ENCODE assay signal across 1 cellular context in the genomic region with DNA sequence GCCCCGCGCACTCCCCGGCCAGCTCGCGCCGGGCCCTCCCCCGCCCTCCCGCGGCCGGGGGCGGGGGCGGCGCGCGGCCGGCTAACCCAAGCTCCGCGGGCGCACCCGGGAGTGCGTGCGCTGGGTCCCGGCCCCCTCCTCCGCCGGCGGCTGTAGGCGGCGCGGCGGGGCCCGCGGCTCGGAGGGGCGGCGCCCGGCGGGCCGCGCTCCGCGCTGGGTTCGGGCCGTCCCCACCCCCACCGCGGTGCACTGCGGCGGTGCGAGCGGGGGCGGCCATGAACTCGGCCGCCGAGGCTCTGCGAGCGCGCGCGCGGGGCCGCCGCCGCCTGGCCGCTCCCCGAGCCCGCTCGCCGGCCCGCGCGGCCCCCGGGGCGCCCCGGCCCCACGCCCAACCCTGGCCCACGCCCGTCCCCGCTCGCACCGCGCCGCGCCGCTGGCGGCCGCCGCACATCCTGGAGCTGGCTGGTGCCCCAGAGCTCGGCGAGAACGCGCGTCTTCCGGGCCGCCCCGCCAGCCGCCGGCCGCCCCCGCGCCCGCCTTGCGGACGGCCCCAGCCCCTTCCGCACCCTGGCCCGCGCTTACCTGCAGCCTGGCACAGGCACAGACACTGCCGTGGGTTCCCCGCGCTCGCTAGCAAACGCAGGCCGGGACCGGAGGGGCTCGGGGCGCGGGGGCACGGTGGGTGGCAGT.
TF ChIP-seq lines count a peak whose summit lies in the region.

A gene with protein sequence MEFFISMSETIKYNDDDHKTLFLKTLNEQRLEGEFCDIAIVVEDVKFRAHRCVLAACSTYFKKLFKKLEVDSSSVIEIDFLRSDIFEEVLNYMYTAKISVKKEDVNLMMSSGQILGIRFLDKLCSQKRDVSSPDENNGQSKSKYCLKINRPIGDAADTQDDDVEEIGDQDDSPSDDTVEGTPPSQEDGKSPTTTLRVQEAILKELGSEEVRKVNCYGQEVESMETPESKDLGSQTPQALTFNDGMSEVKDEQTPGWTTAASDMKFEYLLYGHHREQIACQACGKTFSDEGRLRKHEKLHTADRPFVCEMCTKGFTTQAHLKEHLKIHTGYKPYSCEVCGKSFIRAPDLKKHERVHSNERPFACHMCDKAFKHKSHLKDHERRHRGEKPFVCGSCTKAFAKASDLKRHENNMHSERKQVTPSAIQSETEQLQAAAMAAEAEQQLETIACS (minus strand): TSS at position 496 of the 690 bp plus-strand sequence. CDS start 2,480 bp downstream, outside the sequence.

TF ChIP-seq in H1, 55 proteins besides CTCF, POLR2A, EP300 and RAD21:
- TF ChIP-seq EGR1 (IDR thresholded peaks at IDR 0.05; ENCODE audit: borderline replicate concordance, low read depth, low read length) = peak; percentile 52; the same call in 1 of the 2 replicates
- TF ChIP-seq, protein P1, sequence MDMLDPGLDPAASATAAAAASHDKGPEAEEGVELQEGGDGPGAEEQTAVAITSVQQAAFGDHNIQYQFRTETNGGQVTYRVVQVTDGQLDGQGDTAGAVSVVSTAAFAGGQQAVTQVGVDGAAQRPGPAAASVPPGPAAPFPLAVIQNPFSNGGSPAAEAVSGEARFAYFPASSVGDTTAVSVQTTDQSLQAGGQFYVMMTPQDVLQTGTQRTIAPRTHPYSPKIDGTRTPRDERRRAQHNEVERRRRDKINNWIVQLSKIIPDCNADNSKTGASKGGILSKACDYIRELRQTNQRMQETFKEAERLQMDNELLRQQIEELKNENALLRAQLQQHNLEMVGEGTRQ (IDR thresholded peaks at IDR 0.05; ENCODE audit: low read length) = no peak
- TF ChIP-seq PHF8 (conservative IDR thresholded peaks at IDR 0.05; ENCODE audit: low read depth, low read length) = peak; percentile 28
- no peak for TF ChIP-seq TAF7 (optimal IDR thresholded peaks at IDR 0.05; ENCODE audit: borderline replicate concordance, low read depth, low read length)
- TF ChIP-seq SIRT6 (IDR thresholded peaks at IDR 0.05; ENCODE audit: low read length) = no peak
- no peak for TF ChIP-seq SP4 (IDR thresholded peaks at IDR 0.05; ENCODE audit: low read length)
- no peak for TF ChIP-seq TCF12 (IDR thresholded peaks at IDR 0.05; ENCODE audit: low read depth, low read length)
- no peak for TF ChIP-seq HDAC6 (IDR thresholded peaks at IDR 0.05; ENCODE audit: low read depth, low read length)
- no peak for TF ChIP-seq KDM4A (IDR thresholded peaks at IDR 0.05; ENCODE audit: low read depth, low read length, severe bottlenecking)
- TF ChIP-seq CEBPB (IDR thresholded peaks at IDR 0.05; ENCODE audit: low read depth, low read length) = no peak
- TF ChIP-seq CHD2 (IDR thresholded peaks at IDR 0.05; ENCODE audit: low read length) = no peak
- no peak for TF ChIP-seq RXRA (IDR thresholded peaks at IDR 0.05; ENCODE audit: insufficient read depth, low read depth, low read length)
